In genomic region chr10:126277177-126277576, GRCh38 we compare ENCODE assay signal across 19 cellular contexts.
"Had no signal": no experiment of that assay in that cellular context is flagged by ENCODE, and none has a peak within 500 bp of the region (broad histone marks: within the 10 kb centered on the region; RNA-seq: fewer than 3 reads in every experiment).

No MANE protein-coding gene starts in this region.

- H3K36me3 ChIP-seq: brain microvascular endothelial cell, colonic mucosa, spleen, thoracic aorta, upper lobe of left lung had no signal

- DNase-seq: activated CD4-positive, alpha-beta T cell treated with anti-CD3 and anti-CD28 coated beads, Interleukin-2, amount 50 U/mL, for 1 hour; activated CD8-positive, alpha-beta memory T cell treated with anti-CD3 and anti-CD28 coated beads, Interleukin-2, amount 50 U/mL, for 48 hours; activated effector memory CD4-positive, alpha-beta T cell treated with anti-CD3 and anti-CD28 coated beads, Interleukin-2, amount 50 U/mL, for 16 hours; activated naive CD4-positive, alpha-beta T cell treated with anti-CD3 and anti-CD28 coated beads, Interleukin-2, amount 50 U/mL, for 16 hours; activated T-cell treated with anti-CD3 and anti-CD28 coated beads, Interleukin-2, amount 50 U/mL, for 72 hours; aorta; brain microvascular endothelial cell; colonic mucosa; endodermal cell; foreskin fibroblast; nucleus accumbens; posterior cingulate gyrus; spleen; stimulated activated naive B cell treated with anti-CD40 and anti-IgM and Interleukin-4, amounts not matched to agents 10 μg/mL and 1 μg/mL and 100 μg/mL, for 72 hours; upper lobe of left lung had no signal

- H3K27me3 ChIP-seq: brain microvascular endothelial cell, colonic mucosa, spleen, upper lobe of left lung had no signal

- H3K4me1 ChIP-seq: colonic mucosa, spleen, upper lobe of left lung had no signal

- H3K27ac ChIP-seq: brain microvascular endothelial cell, colonic mucosa, epithelial cell of prostate, spleen, thoracic aorta, upper lobe of left lung had no signal

- ATAC-seq: activated CD4-positive, CD25-positive, alpha-beta regulatory T cell treated with anti-CD3 and anti-CD28 coated beads, Interleukin-2, amount 50 U/mL, for 24 hours; activated T-cell treated with anti-CD3 and anti-CD28 coated beads, Interleukin-2, amount 50 U/mL, for 72 hours; natural killer cell treated with Interleukin-12 subunit alpha and Interleukin-12 subunit beta and Interleukin-15 and Interleukin-18, amount 100 ng/mL, for 72 hours; stimulated activated naive B cell treated with anti-CD40 and anti-IgM and Interleukin-4, amounts not matched to agents 10 μg/mL and 1 μg/mL and 100 μg/mL, for 72 hours had no signal

- H3K4me3 ChIP-seq: colonic mucosa, spleen, thoracic aorta, upper lobe of left lung had no signal

- H3K9me3 ChIP-seq: colonic mucosa, spleen, thoracic aorta, upper lobe of left lung had no signal
